ENCODE assay signal across 8 cellular contexts in the genomic region with DNA sequence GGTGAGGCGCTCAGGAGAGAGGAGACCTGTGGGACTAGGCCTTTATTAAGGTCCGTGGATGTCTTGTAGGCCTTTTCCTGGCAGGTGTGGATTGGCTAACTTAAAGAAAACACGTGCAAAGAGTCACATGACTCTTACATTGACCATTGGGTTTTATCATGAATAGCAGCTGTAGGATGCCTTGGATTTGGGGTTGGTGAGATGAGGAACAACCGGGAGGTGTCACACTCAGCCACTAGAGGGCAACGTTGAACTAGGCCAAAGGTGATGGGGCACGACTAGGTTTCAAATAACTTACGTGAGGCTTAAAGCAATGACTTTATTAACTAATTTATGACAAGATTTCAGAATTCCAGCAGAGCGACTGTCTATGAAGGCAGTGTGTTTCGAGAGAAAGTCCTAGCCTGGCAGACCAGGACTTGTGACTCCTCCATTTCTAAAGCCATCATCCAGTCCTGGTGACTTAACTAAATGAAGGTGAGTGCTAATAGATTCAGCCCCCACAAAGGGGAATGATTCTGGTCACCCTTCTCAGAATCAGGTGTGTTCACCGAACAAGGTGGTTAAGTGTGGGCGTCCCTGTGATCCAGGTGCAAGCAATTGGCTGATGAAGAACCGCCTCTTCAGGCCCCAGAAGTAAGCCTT.
A peak's percentile ranks its signal among the peaks of the same experiment; 100 is the strongest.
DNase-seq lines count a peak whose midpoint lies in the region; ATAC-seq and TF ChIP-seq lines count a peak whose summit lies in the region.

No MANE protein-coding gene starts in this region.

- H3K27ac Mint-ChIP-seq in natural killer cell: no peak overlapping the region

- H3K4me3 ChIP-seq in brain microvascular endothelial cell (ENCODE audit: low read depth, low read length): no peak overlapping the region

- H3K36me3 Mint-ChIP-seq in natural killer cell: no peaks in the 10 kb centered on the region

- H3K4me1 Mint-ChIP-seq in natural killer cell: peaks cover 1 to 10% of the 10 kb centered on the region in 2 donors

- H3K27me3 ChIP-seq in brain microvascular endothelial cell (replicated peaks): no peaks in the 10 kb centered on the region

- in situ Hi-C loops in brain microvascular endothelial cell (cut with HindIII; ENCODE audit: low pct_ligation_motif_present, low sequenced_read_pairs): no loop called here

- H3K36me3 ChIP-seq in brain microvascular endothelial cell (replicated peaks): no peaks in the 10 kb centered on the region

- no peak overlapping the region for H3K27ac ChIP-seq in brain microvascular endothelial cell

- DNase-seq in CMK (ENCODE audit: low read depth): peak; percentile 20
- DNase-seq in OCI-M1 (lab: John Stamatoyannopoulos, UW): peak; percentile 67
- DNase-seq in brain microvascular endothelial cell: no peak
- DNase-seq in natural killer cell: no peak
- DNase-seq in omental fat pad (ENCODE audit: low spot score): no peak
- DNase-seq in activated CD4-positive, CD25-positive, alpha-beta regulatory T cell (lab: John Stamatoyannopoulos, UW): no peak

- no peaks in the 10 kb centered on the region for H3K9me3 Mint-ChIP-seq in natural killer cell

- peak; percentile 70 for ATAC-seq in GM18858 (IDR thresholded peaks at IDR 0.05; ENCODE audit: unreplicated experiment)
- peak; percentile 70 for ATAC-seq in HG03025 (IDR thresholded peaks at IDR 0.05; ENCODE audit: low FRiP score, unreplicated experiment)
- peak in 2 of 3 donors; percentile 64 to 77 for ATAC-seq in natural killer cell
- no peak for ATAC-seq in omental fat pad (ENCODE audit: low FRiP score)

- peaks cover 46 to 70% of the 10 kb centered on the region in 2 donors for H3K27me3 Mint-ChIP-seq in natural killer cell (ENCODE audit: low read depth in 2 of 2)

- intact Hi-C loops in natural killer cell (cut with micrococcal nuclease): loop anchor here (10.0 kb wide), 1 partner anchor 162 kb away; no protein-coding TSS in a partner anchor

- no peak overlapping the region for H3K4me3 Mint-ChIP-seq in natural killer cell

- TF ChIP-seq CTCF in brain microvascular endothelial cell (IDR thresholded peaks at IDR 0.05; ENCODE audit: low read depth, low read length, missing control alignments): peak; percentile 46
- peak; percentile 59 for TF ChIP-seq CTCF in natural killer cell (IDR thresholded peaks at IDR 0.05)
- TF ChIP-seq CTCF in omental fat pad (IDR thresholded peaks at IDR 0.05): no peak

Comparison
In these comparisons a context has a peak if more than half of its experiments do, and no peak if none do; other contexts are left out.
1. DNase-seq: peak in CMK (single experiment) and OCI-M1 (single experiment); none in brain microvascular endothelial cell (single experiment), natural killer cell (single experiment), omental fat pad (single experiment) and activated CD4-positive, CD25-positive, alpha-beta regulatory T cell (0 of 4).
2. CTCF ChIP-seq: peak in brain microvascular endothelial cell (single experiment) and natural killer cell (single experiment); none in omental fat pad (0 of 3).